In the genomic region with DNA sequence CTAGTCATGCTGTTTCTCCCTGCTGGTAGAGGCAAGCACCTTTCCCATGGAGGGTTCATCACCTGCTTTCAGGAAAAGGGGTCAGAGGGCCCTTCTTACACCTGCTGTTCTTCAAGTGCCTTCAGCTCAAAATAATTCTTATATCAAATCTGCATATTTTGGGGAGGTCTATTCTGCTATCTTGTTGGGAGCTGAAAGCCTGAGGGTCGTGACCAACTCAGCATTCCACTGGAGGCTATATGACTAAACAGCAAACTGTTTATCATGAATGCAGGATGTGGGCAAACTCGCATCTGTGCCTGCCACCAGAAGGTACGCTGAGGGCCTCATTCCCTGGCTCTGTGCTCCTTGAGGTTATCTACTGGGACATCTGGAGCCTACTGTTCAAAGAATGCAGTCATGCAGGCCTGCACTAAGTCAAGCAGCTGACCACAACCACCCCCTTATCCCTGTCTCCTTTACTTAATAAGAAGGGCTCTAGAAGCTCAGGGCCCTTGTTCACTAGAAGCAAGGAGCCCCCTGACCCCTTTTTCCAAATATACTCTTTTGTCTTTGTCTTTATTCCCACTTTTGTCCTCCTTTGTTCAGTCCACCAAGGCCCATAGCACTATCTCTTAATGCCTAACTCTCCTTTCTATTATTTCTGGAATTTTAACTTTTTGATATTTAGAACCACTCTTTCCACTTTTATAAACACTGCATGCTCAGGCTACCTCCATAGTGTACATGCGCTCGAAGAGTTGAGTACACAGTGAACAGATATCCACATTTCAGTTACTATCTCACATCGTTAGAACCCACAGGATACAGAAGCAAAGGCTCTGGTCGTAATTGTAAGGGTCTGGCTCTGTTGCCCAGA, we compare ENCODE assay signal across 1 cellular context.
A peak's percentile ranks its signal among the peaks of the same experiment; 100 is the strongest.
TF ChIP-seq lines count a peak whose summit lies in the region.

No MANE protein-coding gene starts in this region.

TF ChIP-seq in K562, 482 proteins besides CTCF, POLR2A, EP300 and RAD21 (continued from another document and continues in another):
- peak; percentile 22; the same call in 1 of the 2 replicates for TF ChIP-seq ZNF274 (IDR thresholded peaks at IDR 0.05; ENCODE audit: borderline replicate concordance, low read depth, low read length)
- TF ChIP-seq ETV1 (tag; conservative IDR thresholded peaks at IDR 0.05; ENCODE audit: low read depth) = 0 out of 2 replicates have a peak, but pooled peaks have one; percentile 13
- TF ChIP-seq SOX6 (IDR thresholded peaks at IDR 0.05) = peak; percentile 76
- TF ChIP-seq MEF2A (IDR thresholded peaks at IDR 0.05; ENCODE audit: control insufficient read depth, low read depth, low read length) = 0 out of 2 replicates have a peak, but pooled peaks have one; percentile 6
- peak; percentile 72 for TF ChIP-seq ZNF175 (CRISPR knock-in tag; IDR thresholded peaks at IDR 0.05; ENCODE audit: low read depth)
- no peak for TF ChIP-seq ZNF76 (CRISPR knock-in tag; IDR thresholded peaks at IDR 0.05; ENCODE audit: borderline replicate concordance)
- no peak for TF ChIP-seq CBX2 (IDR thresholded peaks at IDR 0.05; ENCODE audit: insufficient read depth, low read length, poor library complexity, severe bottlenecking)
- TF ChIP-seq SETDB1 (IDR thresholded peaks at IDR 0.05; ENCODE audit: low read length) = no peak
- TF ChIP-seq, protein P1, sequence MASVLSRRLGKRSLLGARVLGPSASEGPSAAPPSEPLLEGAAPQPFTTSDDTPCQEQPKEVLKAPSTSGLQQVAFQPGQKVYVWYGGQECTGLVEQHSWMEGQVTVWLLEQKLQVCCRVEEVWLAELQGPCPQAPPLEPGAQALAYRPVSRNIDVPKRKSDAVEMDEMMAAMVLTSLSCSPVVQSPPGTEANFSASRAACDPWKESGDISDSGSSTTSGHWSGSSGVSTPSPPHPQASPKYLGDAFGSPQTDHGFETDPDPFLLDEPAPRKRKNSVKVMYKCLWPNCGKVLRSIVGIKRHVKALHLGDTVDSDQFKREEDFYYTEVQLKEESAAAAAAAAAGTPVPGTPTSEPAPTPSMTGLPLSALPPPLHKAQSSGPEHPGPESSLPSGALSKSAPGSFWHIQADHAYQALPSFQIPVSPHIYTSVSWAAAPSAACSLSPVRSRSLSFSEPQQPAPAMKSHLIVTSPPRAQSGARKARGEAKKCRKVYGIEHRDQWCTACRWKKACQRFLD (CRISPR knock-in tag; IDR thresholded peaks at IDR 0.05) = peak; percentile 90; the same call in 1 of the 2 replicates
- TF ChIP-seq BRD9 (IDR thresholded peaks at IDR 0.05; ENCODE audit: low read depth, partially characterized antibody) = no peak
- TF ChIP-seq ZNF184 (CRISPR knock-in tag; IDR thresholded peaks at IDR 0.05) = no peak
- TF ChIP-seq NR2C1 (IDR thresholded peaks at IDR 0.05) = no peak; the same call in 1 of the 2 replicates
- TF ChIP-seq NR2C1 (tag; IDR thresholded peaks at IDR 0.05) = peak; percentile 44; the same call in 1 of the 2 replicates
- peak; percentile 86 for TF ChIP-seq ZBTB7A (IDR thresholded peaks at IDR 0.05; ENCODE audit: borderline replicate concordance, control insufficient read depth, low read depth, low read length)
- no peak for TF ChIP-seq TARDBP (IDR thresholded peaks at IDR 0.05)
- TF ChIP-seq MXI1 (IDR thresholded peaks at IDR 0.05; ENCODE audit: low read depth, low read length) = no peak
- TF ChIP-seq TEAD1 (CRISPR knock-in tag; IDR thresholded peaks at IDR 0.05) = peak; percentile 91 to 98
- peak; percentile 83 for TF ChIP-seq DMBX1 (CRISPR knock-in tag; IDR thresholded peaks at IDR 0.05; ENCODE audit: borderline replicate concordance)
- no peak for TF ChIP-seq RBM14 (IDR thresholded peaks at IDR 0.05; ENCODE audit: borderline replicate concordance, insufficient read depth, low read depth, low read length)
- no peak for TF ChIP-seq MIER1 (IDR thresholded peaks at IDR 0.05; ENCODE audit: low read depth)
- TF ChIP-seq, protein P2, sequence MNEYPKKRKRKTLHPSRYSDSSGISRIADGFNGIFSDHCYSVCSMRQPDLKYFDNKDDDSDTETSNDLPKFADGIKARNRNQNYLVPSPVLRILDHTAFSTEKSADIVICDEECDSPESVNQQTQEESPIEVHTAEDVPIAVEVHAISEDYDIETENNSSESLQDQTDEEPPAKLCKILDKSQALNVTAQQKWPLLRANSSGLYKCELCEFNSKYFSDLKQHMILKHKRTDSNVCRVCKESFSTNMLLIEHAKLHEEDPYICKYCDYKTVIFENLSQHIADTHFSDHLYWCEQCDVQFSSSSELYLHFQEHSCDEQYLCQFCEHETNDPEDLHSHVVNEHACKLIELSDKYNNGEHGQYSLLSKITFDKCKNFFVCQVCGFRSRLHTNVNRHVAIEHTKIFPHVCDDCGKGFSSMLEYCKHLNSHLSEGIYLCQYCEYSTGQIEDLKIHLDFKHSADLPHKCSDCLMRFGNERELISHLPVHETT (CRISPR knock-in tag; conservative IDR thresholded peaks at IDR 0.05 in 1 of 2, IDR thresholded peaks at IDR 0.05 in 1 of 2) = peak in 1 of 2 experiments; percentile 45; a peak in 1 of 4 replicates
- peak; percentile 64 for TF ChIP-seq ZFP36 (IDR thresholded peaks at IDR 0.05; ENCODE audit: low read depth, low read length, partially characterized antibody)
- no peak for TF ChIP-seq ADNP (tag; IDR thresholded peaks at IDR 0.05)
- TF ChIP-seq ZNF668 (CRISPR knock-in tag; IDR thresholded peaks at IDR 0.05) = peak; percentile 64; the same call in 1 of the 2 replicates
- no peak for TF ChIP-seq KLF6 (CRISPR knock-in tag; IDR thresholded peaks at IDR 0.05; ENCODE audit: borderline replicate concordance)
- no peak for TF ChIP-seq ZNF551 (CRISPR knock-in tag; IDR thresholded peaks at IDR 0.05)
- TF ChIP-seq RFX5 (IDR thresholded peaks at IDR 0.05; ENCODE audit: low read depth, low read length) = no peak
- peak; percentile 60; the same call in 1 of the 2 replicates for TF ChIP-seq FOSL1 (tag; conservative IDR thresholded peaks at IDR 0.05)
- no peak for TF ChIP-seq SAFB2 (IDR thresholded peaks at IDR 0.05; ENCODE audit: borderline replicate concordance, low read depth, low read length, severe bottlenecking)
- no peak for TF ChIP-seq NCOA6 (IDR thresholded peaks at IDR 0.05)
- TF ChIP-seq PHF8 (IDR thresholded peaks at IDR 0.05; ENCODE audit: borderline replicate concordance, low read length) = no peak
- TF ChIP-seq FOXK1 (CRISPR knock-in tag; IDR thresholded peaks at IDR 0.05; ENCODE audit: borderline replicate concordance) = no peak; the same call in 1 of the 2 replicates
- no peak for TF ChIP-seq NFE2L1 (tag; IDR thresholded peaks at IDR 0.05; ENCODE audit: borderline replicate concordance, low read depth)
- no peak for TF ChIP-seq MAFK (IDR thresholded peaks at IDR 0.05; ENCODE audit: low read length)
- TF ChIP-seq CXXC5 (CRISPR knock-in tag; IDR thresholded peaks at IDR 0.05) = peak; percentile 67
- TF ChIP-seq GATA2 (CRISPR knock-in tag; IDR thresholded peaks at IDR 0.05) = peak; percentile 94
- TF ChIP-seq MCM2 (IDR thresholded peaks at IDR 0.05; ENCODE audit: low read depth) = no peak
- 0 out of 2 replicates have a peak, but pooled peaks have one; percentile 25 for TF ChIP-seq GABPA (tag; conservative IDR thresholded peaks at IDR 0.05; ENCODE audit: low read depth)
- TF ChIP-seq MCM7 (IDR thresholded peaks at IDR 0.05) = no peak
- no peak for TF ChIP-seq THRAP3 (IDR thresholded peaks at IDR 0.05; ENCODE audit: borderline replicate concordance)
- no peak for TF ChIP-seq ZNF77 (CRISPR knock-in tag; IDR thresholded peaks at IDR 0.05)
- TF ChIP-seq TCF3 (CRISPR knock-in tag; IDR thresholded peaks at IDR 0.05) = peak; percentile 97
- 0 out of 2 replicates have a peak, but pooled peaks have one; percentile 35 for TF ChIP-seq ATF7 (IDR thresholded peaks at IDR 0.05)
- TF ChIP-seq FOXM1 (IDR thresholded peaks at IDR 0.05; ENCODE audit: low read depth) = peak; percentile 54; the same call in 1 of the 2 replicates
- TF ChIP-seq FOXM1 (CRISPR knock-in tag; IDR thresholded peaks at IDR 0.05; ENCODE audit: low read depth) = no peak
- TF ChIP-seq RB1 (IDR thresholded peaks at IDR 0.05; ENCODE audit: low read depth) = 0 out of 2 replicates have a peak, but pooled peaks have one; percentile 14
- peak; percentile 25 for TF ChIP-seq NFE2 (IDR thresholded peaks at IDR 0.05; ENCODE audit: low read depth)
- peak; percentile 33 for TF ChIP-seq RBBP5 (IDR thresholded peaks at IDR 0.05; ENCODE audit: borderline replicate concordance, insufficient read depth, low read length, poor library complexity, severe bottlenecking)
- peak; percentile 62; the same call in 1 of the 2 replicates for TF ChIP-seq ZNF766 (CRISPR knock-in tag; conservative IDR thresholded peaks at IDR 0.05)
- 0 out of 2 replicates have a peak, but pooled peaks have one; percentile 13 for TF ChIP-seq ZNF589 (CRISPR knock-in tag; IDR thresholded peaks at IDR 0.05; ENCODE audit: low read depth)
- TF ChIP-seq, protein P3, sequence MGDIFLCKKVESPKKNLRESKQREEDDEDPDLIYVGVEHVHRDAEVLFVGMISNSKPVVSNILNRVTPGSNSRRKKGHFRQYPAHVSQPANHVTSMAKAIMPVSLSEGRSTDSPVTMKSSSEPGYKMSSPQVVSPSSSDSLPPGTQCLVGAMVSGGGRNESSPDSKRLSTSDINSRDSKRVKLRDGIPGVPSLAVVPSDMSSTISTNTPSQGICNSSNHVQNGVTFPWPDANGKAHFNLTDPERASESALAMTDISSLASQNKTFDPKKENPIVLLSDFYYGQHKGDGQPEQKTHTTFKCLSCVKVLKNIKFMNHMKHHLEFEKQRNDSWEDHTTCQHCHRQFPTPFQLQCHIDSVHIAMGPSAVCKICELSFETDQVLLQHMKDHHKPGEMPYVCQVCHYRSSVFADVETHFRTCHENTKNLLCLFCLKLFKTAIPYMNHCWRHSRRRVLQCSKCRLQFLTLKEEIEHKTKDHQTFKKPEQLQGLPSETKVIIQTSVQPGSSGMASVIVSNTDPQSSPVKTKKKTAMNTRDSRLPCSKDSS (IDR thresholded peaks at IDR 0.05; ENCODE audit: low read depth, partially characterized antibody) = no peak
- peak; percentile 59; the same call in 1 of the 2 replicates for TF ChIP-seq FOXP1 (CRISPR knock-in tag; IDR thresholded peaks at IDR 0.05)
- TF ChIP-seq ZNF12 (CRISPR knock-in tag; IDR thresholded peaks at IDR 0.05) = no peak
- TF ChIP-seq, protein P4, sequence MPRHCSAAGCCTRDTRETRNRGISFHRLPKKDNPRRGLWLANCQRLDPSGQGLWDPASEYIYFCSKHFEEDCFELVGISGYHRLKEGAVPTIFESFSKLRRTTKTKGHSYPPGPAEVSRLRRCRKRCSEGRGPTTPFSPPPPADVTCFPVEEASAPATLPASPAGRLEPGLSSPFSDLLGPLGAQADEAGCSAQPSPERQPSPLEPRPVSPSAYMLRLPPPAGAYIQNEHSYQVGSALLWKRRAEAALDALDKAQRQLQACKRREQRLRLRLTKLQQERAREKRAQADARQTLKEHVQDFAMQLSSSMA (CRISPR knock-in tag; IDR thresholded peaks at IDR 0.05) = no peak
- TF ChIP-seq ETV6 (IDR thresholded peaks at IDR 0.05; ENCODE audit: borderline replicate concordance in 1 of 2, low read depth in 2 of 2, low read length in 1 of 2) = no peak
- no peak for TF ChIP-seq ETV6 (CRISPR knock-in tag; IDR thresholded peaks at IDR 0.05; ENCODE audit: borderline replicate concordance)
- TF ChIP-seq TAF7 (tag; IDR thresholded peaks at IDR 0.05) = no peak
- TF ChIP-seq TRIM24 (IDR thresholded peaks at IDR 0.05) = peak; percentile 92 to 93
- TF ChIP-seq, protein P5, sequence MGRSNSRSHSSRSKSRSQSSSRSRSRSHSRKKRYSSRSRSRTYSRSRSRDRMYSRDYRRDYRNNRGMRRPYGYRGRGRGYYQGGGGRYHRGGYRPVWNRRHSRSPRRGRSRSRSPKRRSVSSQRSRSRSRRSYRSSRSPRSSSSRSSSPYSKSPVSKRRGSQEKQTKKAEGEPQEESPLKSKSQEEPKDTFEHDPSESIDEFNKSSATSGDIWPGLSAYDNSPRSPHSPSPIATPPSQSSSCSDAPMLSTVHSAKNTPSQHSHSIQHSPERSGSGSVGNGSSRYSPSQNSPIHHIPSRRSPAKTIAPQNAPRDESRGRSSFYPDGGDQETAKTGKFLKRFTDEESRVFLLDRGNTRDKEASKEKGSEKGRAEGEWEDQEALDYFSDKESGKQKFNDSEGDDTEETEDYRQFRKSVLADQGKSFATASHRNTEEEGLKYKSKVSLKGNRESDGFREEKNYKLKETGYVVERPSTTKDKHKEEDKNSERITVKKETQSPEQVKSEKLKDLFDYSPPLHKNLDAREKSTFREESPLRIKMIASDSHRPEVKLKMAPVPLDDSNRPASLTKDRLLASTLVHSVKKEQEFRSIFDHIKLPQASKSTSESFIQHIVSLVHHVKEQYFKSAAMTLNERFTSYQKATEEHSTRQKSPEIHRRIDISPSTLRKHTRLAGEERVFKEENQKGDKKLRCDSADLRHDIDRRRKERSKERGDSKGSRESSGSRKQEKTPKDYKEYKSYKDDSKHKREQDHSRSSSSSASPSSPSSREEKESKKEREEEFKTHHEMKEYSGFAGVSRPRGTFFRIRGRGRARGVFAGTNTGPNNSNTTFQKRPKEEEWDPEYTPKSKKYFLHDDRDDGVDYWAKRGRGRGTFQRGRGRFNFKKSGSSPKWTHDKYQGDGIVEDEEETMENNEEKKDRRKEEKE (IDR thresholded peaks at IDR 0.05; ENCODE audit: borderline replicate concordance in 1 of 2, control insufficient read depth in 1 of 2, low read depth in 2 of 2, low read length in 1 of 2) = no peak
- TF ChIP-seq, protein P6, sequence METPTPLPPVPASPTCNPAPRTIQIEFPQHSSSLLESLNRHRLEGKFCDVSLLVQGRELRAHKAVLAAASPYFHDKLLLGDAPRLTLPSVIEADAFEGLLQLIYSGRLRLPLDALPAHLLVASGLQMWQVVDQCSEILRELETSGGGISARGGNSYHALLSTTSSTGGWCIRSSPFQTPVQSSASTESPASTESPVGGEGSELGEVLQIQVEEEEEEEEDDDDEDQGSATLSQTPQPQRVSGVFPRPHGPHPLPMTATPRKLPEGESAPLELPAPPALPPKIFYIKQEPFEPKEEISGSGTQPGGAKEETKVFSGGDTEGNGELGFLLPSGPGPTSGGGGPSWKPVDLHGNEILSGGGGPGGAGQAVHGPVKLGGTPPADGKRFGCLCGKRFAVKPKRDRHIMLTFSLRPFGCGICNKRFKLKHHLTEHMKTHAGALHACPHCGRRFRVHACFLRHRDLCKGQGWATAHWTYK (CRISPR knock-in tag; IDR thresholded peaks at IDR 0.05) = no peak
- TF ChIP-seq ZNF707 (CRISPR knock-in tag; conservative IDR thresholded peaks at IDR 0.05) = no peak
- peak; percentile 36; the same call in 1 of the 2 replicates for TF ChIP-seq CTBP1 (IDR thresholded peaks at IDR 0.05; ENCODE audit: borderline replicate concordance)
- TF ChIP-seq, protein P7, sequence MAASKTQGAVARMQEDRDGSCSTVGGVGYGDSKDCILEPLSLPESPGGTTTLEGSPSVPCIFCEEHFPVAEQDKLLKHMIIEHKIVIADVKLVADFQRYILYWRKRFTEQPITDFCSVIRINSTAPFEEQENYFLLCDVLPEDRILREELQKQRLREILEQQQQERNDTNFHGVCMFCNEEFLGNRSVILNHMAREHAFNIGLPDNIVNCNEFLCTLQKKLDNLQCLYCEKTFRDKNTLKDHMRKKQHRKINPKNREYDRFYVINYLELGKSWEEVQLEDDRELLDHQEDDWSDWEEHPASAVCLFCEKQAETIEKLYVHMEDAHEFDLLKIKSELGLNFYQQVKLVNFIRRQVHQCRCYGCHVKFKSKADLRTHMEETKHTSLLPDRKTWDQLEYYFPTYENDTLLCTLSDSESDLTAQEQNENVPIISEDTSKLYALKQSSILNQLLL (CRISPR knock-in tag; IDR thresholded peaks at IDR 0.05; ENCODE audit: borderline replicate concordance) = no peak
- TF ChIP-seq MTA2 (IDR thresholded peaks at IDR 0.05; ENCODE audit: low read depth) = peak; percentile 79
- peak; percentile 96 for TF ChIP-seq CBFA2T2 (conservative IDR thresholded peaks at IDR 0.05)
- TF ChIP-seq CREBBP (IDR thresholded peaks at IDR 0.05; ENCODE audit: low read depth, low read length) = no peak
- peak; percentile 42; the same call in 1 of the 2 replicates for TF ChIP-seq GATAD2B (IDR thresholded peaks at IDR 0.05; ENCODE audit: borderline replicate concordance)
